In the genomic region with DNA sequence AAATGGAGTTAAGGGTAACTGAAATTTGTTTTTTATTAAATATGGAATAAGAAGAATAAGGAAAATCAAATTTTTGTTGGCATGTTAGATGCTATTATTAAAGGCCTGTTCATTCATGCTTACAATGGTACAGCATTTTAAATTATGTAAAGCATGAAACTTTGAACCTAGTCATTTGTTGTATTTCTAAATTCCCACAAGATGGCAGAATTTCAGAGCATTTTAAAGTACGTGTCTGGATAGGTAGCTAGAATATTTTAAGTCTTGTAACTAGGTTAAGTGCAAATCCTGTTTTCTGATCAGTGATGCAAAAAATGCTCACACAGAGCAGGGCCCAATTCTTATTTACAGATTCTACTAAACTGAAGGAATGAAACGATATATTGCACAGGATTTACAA, we compare ENCODE assay signal across 14 cellular contexts.
DNase-seq lines count a peak whose midpoint lies in the region; ATAC-seq and TF ChIP-seq lines count a peak whose summit lies in the region.
"Had no signal": no experiment of that assay in that cellular context is flagged by ENCODE, and none has a peak within 500 bp of the region (broad histone marks: within the 10 kb centered on the region; RNA-seq: fewer than 3 reads in every experiment).

No MANE protein-coding gene starts in this region.

- no peaks in the 10 kb centered on the region for H3K4me1 Mint-ChIP-seq in osteocyte (ENCODE audit: unreplicated experiment)
- H3K4me1 Mint-ChIP-seq: stimulated activated memory B cell treated with anti-CD40 and anti-IgM and Interleukin-4, amounts not matched to agents 10 μg/mL and 1 μg/mL and 100 μg/mL, for 72 hours had no signal

- peaks cover 14% of the 10 kb centered on the region for H3K27me3 Mint-ChIP-seq in osteocyte (ENCODE audit: unreplicated experiment)
- H3K27me3 Mint-ChIP-seq: stimulated activated memory B cell treated with anti-CD40 and anti-IgM and Interleukin-4, amounts not matched to agents 10 μg/mL and 1 μg/mL and 100 μg/mL, for 72 hours had no signal

- H3K4me1 ChIP-seq in lower lobe of right lung: no peaks in the 10 kb centered on the region
- H3K4me1 ChIP-seq: A549, esophagus squamous epithelium, left ventricle myocardium inferior had no signal

- DNase-seq in DMS79 treated with DMSO at 0.1 percent for 48 hours (lab: John Stamatoyannopoulos, UW): peak; percentile 8
- no peak for DNase-seq in DMS79 (lab: John Stamatoyannopoulos, UW)
- peak; percentile 4 for DNase-seq in NAMALWA (ENCODE audit: low spot score)
- no peak for DNase-seq in WERI-Rb-1
- DNase-seq in osteocyte (ENCODE audit: extremely low spot score, unreplicated experiment): no peak
- no peak for DNase-seq in lower lobe of right lung
- no peak for DNase-seq in cardiac septum (ENCODE audit: low spot score)
- DNase-seq: activated CD4-positive, alpha-beta T cell treated with anti-CD3 and anti-CD28 coated beads, Interleukin-2, amount 50 U/mL, for 1 hour; esophagus squamous epithelium; left ventricle myocardium inferior had no signal

- no peak for TF ChIP-seq CTCF in WERI-Rb-1 (IDR thresholded peaks at IDR 0.05; ENCODE audit: low read depth, low read length)
- peak; percentile 41 for TF ChIP-seq CTCF in osteocyte (IDR thresholded peaks at IDR 0.05)
- no peak for TF ChIP-seq CTCF in lower lobe of right lung (IDR thresholded peaks at IDR 0.05)

- H3K4me3 Mint-ChIP-seq in osteocyte (ENCODE audit: unreplicated experiment): no peak overlapping the region
- H3K4me3 Mint-ChIP-seq: stimulated activated memory B cell treated with anti-CD40 and anti-IgM and Interleukin-4, amounts not matched to agents 10 μg/mL and 1 μg/mL and 100 μg/mL, for 72 hours had no signal

- H3K27ac ChIP-seq in WERI-Rb-1 (peak overlapping the region; percentile 66), lower lobe of right lung (no peak overlapping the region)
- H3K27ac ChIP-seq: A549, esophagus squamous epithelium, left ventricle myocardium inferior, skin epidermis had no signal

- no peaks in the 10 kb centered on the region for H3K9me3 Mint-ChIP-seq in osteocyte (ENCODE audit: unreplicated experiment)

- H3K36me3 ChIP-seq in WERI-Rb-1 (no peaks in the 10 kb centered on the region), lower lobe of right lung (no peaks in the 10 kb centered on the region)
- H3K36me3 ChIP-seq: esophagus squamous epithelium, left ventricle myocardium inferior had no signal

- H3K9me3 ChIP-seq in WERI-Rb-1 (ENCODE audit: severe bottlenecking) (no peaks in the 10 kb centered on the region), lower lobe of right lung (no peaks in the 10 kb centered on the region)
- H3K9me3 ChIP-seq: A549, esophagus squamous epithelium had no signal

- ATAC-seq in GM21447 (IDR thresholded peaks at IDR 0.05; ENCODE audit: unreplicated experiment) (no peak), lower lobe of right lung (no peak)
- ATAC-seq: A549; stimulated activated memory B cell treated with anti-CD40 and anti-IgM and Interleukin-4, amounts not matched to agents 10 μg/mL and 1 μg/mL and 100 μg/mL, for 72 hours had no signal

- H3K27me3 ChIP-seq in WERI-Rb-1 (ENCODE audit: insufficient read depth, low read depth, severe bottlenecking) (no peaks in the 10 kb centered on the region), lower lobe of right lung (ENCODE audit: low read depth) (no peaks in the 10 kb centered on the region)
- H3K27me3 ChIP-seq: esophagus squamous epithelium had no signal

- H3K4me3 ChIP-seq in WERI-Rb-1 (ENCODE audit: low read depth, low read length): no peak overlapping the region
- H3K4me3 ChIP-seq in lower lobe of right lung: no peak overlapping the region
- H3K4me3 ChIP-seq: A549, esophagus squamous epithelium, left ventricle myocardium inferior, skin epidermis had no signal

- intact Hi-C loops in lower lobe of right lung (cut with DNase I): no loop called here
- intact Hi-C loops in cardiac septum (cut with DNase I): no loop called here

- no peaks in the 10 kb centered on the region for H3K36me3 Mint-ChIP-seq in osteocyte (ENCODE audit: unreplicated experiment)
- H3K36me3 Mint-ChIP-seq: stimulated activated memory B cell treated with anti-CD40 and anti-IgM and Interleukin-4, amounts not matched to agents 10 μg/mL and 1 μg/mL and 100 μg/mL, for 72 hours had no signal

- no peak overlapping the region for H3K27ac Mint-ChIP-seq in osteocyte (ENCODE audit: unreplicated experiment)
- H3K27ac Mint-ChIP-seq: stimulated activated memory B cell treated with anti-CD40 and anti-IgM and Interleukin-4, amounts not matched to agents 10 μg/mL and 1 μg/mL and 100 μg/mL, for 72 hours had no signal

Comparison
In these comparisons a context has a peak if more than half of its experiments do, and no peak if none do; other contexts are left out.
1. DNase-seq: peak in DMS79 treated with DMSO at 0.1 percent for 48 hours (single experiment) and NAMALWA (single experiment); none in DMS79 (single experiment), WERI-Rb-1 (single experiment), osteocyte (single experiment), lower lobe of right lung (single experiment) and cardiac septum (single experiment).